In genomic region chr4:113435893-113436292, GRCh38 we compare ENCODE assay signal across 8 cellular contexts.
DNase-seq lines count a peak whose midpoint lies in the region; ATAC-seq and TF ChIP-seq lines count a peak whose summit lies in the region.

No MANE protein-coding gene starts in this region.

- no peaks in the 10 kb centered on the region for H3K79me2 ChIP-seq in fibroblast of lung (ENCODE audit: control insufficient read depth, insufficient read depth, low read length)
- no peaks in the 10 kb centered on the region for H3K79me2 ChIP-seq in MM.1S (ENCODE audit: low read length)

- H4K20me1 ChIP-seq in fibroblast of lung (ENCODE audit: control insufficient read depth, extremely low read depth, insufficient read depth, low read length) (no peaks in the 10 kb centered on the region), MM.1S (ENCODE audit: insufficient read depth, low read length) (no peaks in the 10 kb centered on the region)

- H3K4me1 ChIP-seq in fibroblast of lung (ENCODE audit: control insufficient read depth, extremely low read depth, insufficient read depth, low read length) (peaks cover 10% of the 10 kb centered on the region), prostate gland (replicated peaks) (no peaks in the 10 kb centered on the region), MM.1S (ENCODE audit: low read length) (no peaks in the 10 kb centered on the region)
- H3K4me1 ChIP-seq in effector memory CD4-positive, alpha-beta T cell (ENCODE audit: control insufficient read depth, insufficient read depth, low read length, poor library complexity, severe bottlenecking): no peaks in the 10 kb centered on the region

- H3K4me2 ChIP-seq in fibroblast of lung (ENCODE audit: extremely low read depth, insufficient read depth, low read length) (peak overlapping the region; percentile 34), MM.1S (ENCODE audit: low read depth, low read length) (no peak overlapping the region)

- 11% methylated on average over 7 of the region's 7 CpGs for WGBS in prostate gland

- H3F3A ChIP-seq in MM.1S (ENCODE audit: insufficient read depth, low read length): no peaks in the 10 kb centered on the region

- no peak for TF ChIP-seq POLR2A in prostate gland (IDR thresholded peaks at IDR 0.05)

- no peaks in the 10 kb centered on the region for H3K36me3 ChIP-seq in fibroblast of lung (ENCODE audit: control insufficient read depth, insufficient read depth, low read length)
- no peaks in the 10 kb centered on the region for H3K36me3 ChIP-seq in prostate gland
- no peaks in the 10 kb centered on the region for H3K36me3 ChIP-seq in effector memory CD4-positive, alpha-beta T cell (ENCODE audit: control insufficient read depth, insufficient read depth, low read length)
- no peaks in the 10 kb centered on the region for H3K36me3 ChIP-seq in MM.1S (replicated peaks; ENCODE audit: insufficient read depth, low read length)

- H3K9me3 ChIP-seq in fibroblast of lung (ENCODE audit: control insufficient read depth, insufficient read depth, low read depth, low read length) (no peaks in the 10 kb centered on the region), prostate gland (no peaks in the 10 kb centered on the region), MM.1S (replicated peaks; ENCODE audit: insufficient read depth, low read length) (no peaks in the 10 kb centered on the region)
- H3K9me3 ChIP-seq in effector memory CD4-positive, alpha-beta T cell (ENCODE audit: control insufficient read depth, low read length): no peaks in the 10 kb centered on the region

- peak overlapping the region; percentile 49 for H3K27ac ChIP-seq in fibroblast of lung (ENCODE audit: insufficient read depth, low read length)
- peak overlapping the region in 1 of 2 donors; percentile 3 for H3K27ac ChIP-seq in prostate gland
- no peak overlapping the region for H3K27ac ChIP-seq in effector memory CD4-positive, alpha-beta T cell (ENCODE audit: insufficient read depth, low read length, poor library complexity, severe bottlenecking)
- no peak overlapping the region for H3K27ac ChIP-seq in MM.1S (ENCODE audit: low read length)

- TF ChIP-seq CTCF in fibroblast of lung (conservative IDR thresholded peaks at IDR 0.05 in 1 of 2, IDR thresholded peaks at IDR 0.05 in 1 of 2; ENCODE audit: low read depth in 1 of 2, low read length in 2 of 2) (no peak), prostate gland (IDR thresholded peaks at IDR 0.05) (no peak), MM.1S (IDR thresholded peaks at IDR 0.05; ENCODE audit: low read length) (no peak)

- H2AFZ ChIP-seq in fibroblast of lung (ENCODE audit: low read length) (no peak overlapping the region), MM.1S (ENCODE audit: low read length) (no peak overlapping the region)

- intact Hi-C loops in prostate gland (cut with DNase I): no loop called here

- DNase-seq in ELR (ENCODE audit: low read depth) (peak; percentile 81), NCI-H2171 (lab: John Stamatoyannopoulos, UW) (peak; percentile 75), fibroblast of lung (ENCODE audit: low read depth in 2 of 2) (peak; percentile 83 to 94), prostate gland (ENCODE audit: low spot score) (peak; percentile 8), SKM-1 (lab: John Stamatoyannopoulos, UW; ENCODE audit: unreplicated experiment) (no peak), MM.1S (no peak)
- no peak for DNase-seq in effector memory CD4-positive, alpha-beta T cell

- no peaks in the 10 kb centered on the region for H3K9me2 ChIP-seq in MM.1S (replicated peaks; ENCODE audit: insufficient read depth, low read length)

- ATAC-seq in HG03175 (IDR thresholded peaks at IDR 0.05; ENCODE audit: unreplicated experiment): no peak

- H3K27me3 ChIP-seq in fibroblast of lung (ENCODE audit: control insufficient read depth, insufficient read depth, low read length) (no peaks in the 10 kb centered on the region), prostate gland (replicated peaks; ENCODE audit: insufficient read depth) (no peaks in the 10 kb centered on the region), MM.1S (replicated peaks; ENCODE audit: insufficient read depth, low read length) (no peaks in the 10 kb centered on the region)
- H3K27me3 ChIP-seq in effector memory CD4-positive, alpha-beta T cell (replicated peaks; ENCODE audit: control insufficient read depth, insufficient read depth, low read length, poor library complexity, severe bottlenecking): no peaks in the 10 kb centered on the region

- no peak overlapping the region for H3K9ac ChIP-seq in fibroblast of lung (ENCODE audit: insufficient read depth, low read length)
- H3K9ac ChIP-seq in MM.1S (ENCODE audit: low read length): no peak overlapping the region

- H3K4me3 ChIP-seq in fibroblast of lung (replicated peaks in 1 of 4; ENCODE audit: control extremely low read depth in 1 of 4, insufficient read depth in 1 of 4, low read depth in 3 of 4, low read length in 4 of 4): no peak overlapping the region
- no peak overlapping the region for H3K4me3 ChIP-seq in prostate gland
- H3K4me3 ChIP-seq in effector memory CD4-positive, alpha-beta T cell (ENCODE audit: insufficient read depth, low read depth, low read length, poor library complexity, severe bottlenecking): no peak overlapping the region
- no peak overlapping the region for H3K4me3 ChIP-seq in MM.1S (ENCODE audit: low read length)

Comparison
In these comparisons a context has a peak if more than half of its experiments do, and no peak if none do; other contexts are left out.
1. DNase-seq: peak in ELR (single experiment), NCI-H2171 (single experiment), fibroblast of lung (2 of 2) and prostate gland (single experiment); none in SKM-1 (single experiment), effector memory CD4-positive, alpha-beta T cell (0 of 3) and MM.1S (single experiment).